ENCODE assay signal across 8 cellular contexts in genomic region chr3:6721496-6721895, GRCh38.
"Had no signal": no experiment of that assay in that cellular context is flagged by ENCODE, and none has a peak within 500 bp of the region (broad histone marks: within the 10 kb centered on the region; RNA-seq: fewer than 3 reads in every experiment).

No MANE protein-coding gene starts in this region.

- DNase-seq: H9, HCEC 1CT, IMR-90, KG1 had no signal

- H3K4me2 ChIP-seq: GM23338 had no signal

- ATAC-seq: GM23338, K562 had no signal

- FAIRE-seq: H1, H54, K562 had no signal

- H3K4me3 ChIP-seq: GM23338, K562 had no signal

- H2AFZ ChIP-seq: GM23338 had no signal
